In genomic region chr6:33613794-33614166, GRCh38 we compare ENCODE assay signal across 10 cellular contexts. TPM values are rescaled to one million over a fixed set of nuclear protein-coding genes. Genes with fewer than 3 reads are reported as not detected.
A peak's percentile ranks its signal among the peaks of the same experiment; 100 is the strongest.
DNase-seq lines count a peak whose midpoint lies in the region; ATAC-seq and TF ChIP-seq lines count a peak whose summit lies in the region.
"Had no signal": no experiment of that assay in that cellular context is flagged by ENCODE, and none has a peak within 500 bp of the region (broad histone marks: within the 10 kb centered on the region; RNA-seq: fewer than 3 reads in every experiment).

No MANE protein-coding gene starts in this region.

- H3K9me3 ChIP-seq in mucosa of rectum (ENCODE audit: control insufficient read depth in 2 of 2, low read length in 2 of 2): no peaks in the 10 kb centered on the region

- ATAC-seq in HG02571 (IDR thresholded peaks at IDR 0.05; ENCODE audit: unreplicated experiment) (no peak), GM19023 (IDR thresholded peaks at IDR 0.05; ENCODE audit: unreplicated experiment) (no peak)

- H3K27me3 ChIP-seq in mucosa of rectum (ENCODE audit: control insufficient read depth in 2 of 2, insufficient read depth in 2 of 2, low read length in 2 of 2): no peaks in the 10 kb centered on the region

- no peak for TF ChIP-seq CTCF in cardiac fibroblast (IDR thresholded peaks at IDR 0.05; ENCODE audit: low read depth, low read length)

- H3K27ac ChIP-seq in mucosa of rectum (ENCODE audit: low read depth in 2 of 2, low read length in 2 of 2): peak overlapping the region in 1 of 2 donors; percentile 47

- no peaks in the 10 kb centered on the region for H3K36me3 ChIP-seq in mucosa of rectum (ENCODE audit: control insufficient read depth in 2 of 2, insufficient read depth in 2 of 2, low read length in 2 of 2)

- DNase-seq in AG08395 (ENCODE audit: low spot score) (peak; percentile 94), M059J (ENCODE audit: low read depth) (peak; percentile 96), cardiac fibroblast (ENCODE audit: low read depth in 2 of 2) (peak; percentile 68 to 77), cerebellar cortex (ENCODE audit: low spot score) (no peak)
- no peak for DNase-seq in activated CD4-positive, alpha-beta T cell treated with anti-CD3 and anti-CD28 coated beads for 48 hours
- DNase-seq: effector memory CD4-positive, alpha-beta T cell; NCI-H146 had no signal

- H3K9ac ChIP-seq in mucosa of rectum (ENCODE audit: low read depth in 1 of 2, low read length in 2 of 2): peak overlapping the region; percentile 10 to 41

- H3K4me3 ChIP-seq in cardiac fibroblast (replicated peaks in 1 of 2; ENCODE audit: low read depth in 2 of 2, low read length in 2 of 2) (no peak overlapping the region), mucosa of rectum (ENCODE audit: low read length in 2 of 2) (no peak overlapping the region)

- peaks cover 1 to 17% of the 10 kb centered on the region in 2 donors for H3K4me1 ChIP-seq in mucosa of rectum (ENCODE audit: control insufficient read depth in 2 of 2, insufficient read depth in 2 of 2, low read length in 2 of 2)

RNA-seq across cellular contexts. Expression of gene ITPR3, which starts 7.3 kb away (rescaled TPM):
- 21.9 and 40.3 TPM in 2 replicates for total RNA-seq in M059J (2014; rRNA removed; shearing (Covaris generic))

RNA-seq across cellular contexts. Expression of gene BAK1, which starts 33.7 kb away (rescaled TPM):
- 34.0 and 43.7 TPM in 2 replicates for total RNA-seq in M059J (2014; rRNA removed; shearing (Covaris generic))

Comparison
In these comparisons a context has a peak if more than half of its experiments do, and no peak if none do; other contexts are left out.
1. DNase-seq: peak in AG08395 (single experiment), M059J (single experiment) and cardiac fibroblast (2 of 2); none in cerebellar cortex (single experiment) and activated CD4-positive, alpha-beta T cell treated with anti-CD3 and anti-CD28 coated beads for 48 hours (single experiment).